In genomic region chr13:23407996-23408395, GRCh38 we compare ENCODE assay signal across 26 cellular contexts.
"Had no signal": no experiment of that assay in that cellular context is flagged by ENCODE, and none has a peak within 500 bp of the region (broad histone marks: within the 10 kb centered on the region; RNA-seq: fewer than 3 reads in every experiment).

No MANE protein-coding gene starts in this region.

- H3K36me3 ChIP-seq: left ventricle myocardium inferior, right atrium auricular region, right lobe of liver, stomach, thyroid gland, transverse colon, vagina had no signal

- DNase-seq: hippocampal formation; immature natural killer cell; kidney; left ventricle myocardium inferior; midbrain; mucosa of descending colon; naive thymus-derived CD4-positive, alpha-beta T cell; right lobe of liver; stimulated activated CD4-positive, alpha-beta T cell treated with anti-CD3 and anti-CD28 coated beads, Interleukin-1b, Interleukin-23, amount 100 ng/mL, for 48 hours; stimulated activated CD4-positive, alpha-beta T cell treated with anti-CD3 and anti-CD28 coated beads, Interleukin-2, amount 100 ng/mL, for 48 hours; stimulated activated CD4-positive, alpha-beta T cell treated with anti-CD3 and anti-CD28 coated beads, Interleukin-4, amount 100 ng/mL, for 4 hours; stimulated activated CD8-positive, alpha-beta memory T cell treated with anti-CD3 and anti-CD28 coated beads, Interleukin-4, amount 100 ng/mL, for 48 hours; stimulated activated naive B cell treated with anti-CD40 and anti-IgM and Interleukin-4, amounts not matched to agents 10 μg/mL and 1 μg/mL and 100 μg/mL, for 72 hours; stimulated activated naive CD8-positive, alpha-beta T cell treated with anti-CD3 and anti-CD28 coated beads, Interleukin-15, Interleukin-2, amounts not matched to agents 100 U/mL and 50 U/mL, for 24 hours; stomach; testis; thyroid gland; transverse colon; upper lobe of left lung had no signal

- H3K27ac Mint-ChIP-seq: immature natural killer cell; naive thymus-derived CD4-positive, alpha-beta T cell; natural killer cell treated with Interleukin-12 subunit alpha and Interleukin-12 subunit beta and Interleukin-15 and Interleukin-18, amount 100 ng/mL, for 72 hours; stimulated activated naive B cell treated with anti-CD40 and anti-IgM and Interleukin-4, amounts not matched to agents 10 μg/mL and 1 μg/mL and 100 μg/mL, for 72 hours had no signal

- H3K9me3 ChIP-seq: mucosa of descending colon, right atrium auricular region, right lobe of liver, stomach, testis, thyroid gland, transverse colon, upper lobe of left lung, vagina had no signal

- H3K4me3 Mint-ChIP-seq: immature natural killer cell; naive thymus-derived CD4-positive, alpha-beta T cell; natural killer cell treated with Interleukin-12 subunit alpha and Interleukin-12 subunit beta and Interleukin-15 and Interleukin-18, amount 100 ng/mL, for 72 hours; stimulated activated naive B cell treated with anti-CD40 and anti-IgM and Interleukin-4, amounts not matched to agents 10 μg/mL and 1 μg/mL and 100 μg/mL, for 72 hours had no signal

- H3K4me1 Mint-ChIP-seq: immature natural killer cell had no signal

- H2AFZ ChIP-seq: parathyroid adenoma had no signal

- H3K4me1 ChIP-seq: parathyroid adenoma, right atrium auricular region, right lobe of liver, stomach, thyroid gland, transverse colon, upper lobe of left lung, vagina had no signal

- H3K27me3 ChIP-seq: right atrium auricular region, right lobe of liver, stomach, testis, thyroid gland, transverse colon, upper lobe of left lung, vagina had no signal

- H3K9me3 Mint-ChIP-seq: immature natural killer cell; natural killer cell treated with Interleukin-12 subunit alpha and Interleukin-12 subunit beta and Interleukin-15 and Interleukin-18, amount 100 ng/mL, for 72 hours; stimulated activated naive B cell treated with anti-CD40 and anti-IgM and Interleukin-4, amounts not matched to agents 10 μg/mL and 1 μg/mL and 100 μg/mL, for 72 hours had no signal

- H3K27ac ChIP-seq: left ventricle myocardium inferior, parathyroid adenoma, right atrium auricular region, right lobe of liver, stomach, testis, thyroid gland, transverse colon, upper lobe of left lung, vagina had no signal

- FAIRE-seq: islet of Langerhans, kidney had no signal

- H3K4me2 ChIP-seq: smooth muscle cell had no signal

- H3K36me3 Mint-ChIP-seq: immature natural killer cell; naive thymus-derived CD4-positive, alpha-beta T cell; natural killer cell treated with Interleukin-12 subunit alpha and Interleukin-12 subunit beta and Interleukin-15 and Interleukin-18, amount 100 ng/mL, for 72 hours; stimulated activated naive B cell treated with anti-CD40 and anti-IgM and Interleukin-4, amounts not matched to agents 10 μg/mL and 1 μg/mL and 100 μg/mL, for 72 hours had no signal

- H3K9ac ChIP-seq: parathyroid adenoma had no signal

- ATAC-seq: mucosa of descending colon; naive thymus-derived CD4-positive, alpha-beta T cell; natural killer cell treated with Interleukin-12 subunit alpha and Interleukin-12 subunit beta and Interleukin-15 and Interleukin-18, amount 100 ng/mL, for 72 hours; right lobe of liver; stimulated activated naive B cell treated with anti-CD40 and anti-IgM and Interleukin-4, amounts not matched to agents 10 μg/mL and 1 μg/mL and 100 μg/mL, for 72 hours; stimulated activated naive CD8-positive, alpha-beta T cell treated with anti-CD3 and anti-CD28 coated beads, Interleukin-15, Interleukin-2, amounts not matched to agents 100 U/mL and 50 U/mL, for 24 hours had no signal

- H3K4me3 ChIP-seq: left ventricle myocardium inferior, lung, mucosa of descending colon, right atrium auricular region, right lobe of liver, smooth muscle cell, stomach, testis, thyroid gland, transverse colon, upper lobe of left lung, vagina had no signal
